Comparison of ENCODE assay signal across 9 cellular contexts in genomic region chr17:7011415-7011814, GRCh38. TPM values are rescaled to one million over a fixed set of nuclear protein-coding genes. Genes with fewer than 3 reads are reported as not detected.
DNase-seq lines count a peak whose midpoint lies in the region; ATAC-seq, FAIRE-seq and TF ChIP-seq lines count a peak whose summit lies in the region.
"Had no signal": no experiment of that assay in that cellular context is flagged by ENCODE, and none has a peak within 500 bp of the region (broad histone marks: within the 10 kb centered on the region; RNA-seq: fewer than 3 reads in every experiment).

No MANE protein-coding gene starts in this region.

- peak overlapping the region; percentile 99 for H3K4me3 Mint-ChIP-seq in activated T-helper 17 cell treated with anti-CD3 and anti-CD28 coated beads, Interleukin-2, amount 50 U/mL, for 72 hours
- peak overlapping the region; percentile 98 to 100 for H3K4me3 Mint-ChIP-seq in stimulated activated naive B cell treated with anti-CD40 and anti-IgM and Interleukin-4, amounts not matched to agents 10 μg/mL and 1 μg/mL and 100 μg/mL, for 72 hours

- no peak for FAIRE-seq in GM12892 (lab: Jason Lieb, UNC)

- H3K9me3 Mint-ChIP-seq in activated T-helper 17 cell treated with anti-CD3 and anti-CD28 coated beads, Interleukin-2, amount 50 U/mL, for 72 hours = no peaks in the 10 kb centered on the region
- no peaks in the 10 kb centered on the region for H3K9me3 Mint-ChIP-seq in stimulated activated naive B cell treated with anti-CD40 and anti-IgM and Interleukin-4, amounts not matched to agents 10 μg/mL and 1 μg/mL and 100 μg/mL, for 72 hours

- no peak for TF ChIP-seq POLR2A in GM12892 (IDR thresholded peaks at IDR 0.05; ENCODE audit: low read depth, low read length)

- H3K36me3 Mint-ChIP-seq in activated T-helper 17 cell treated with anti-CD3 and anti-CD28 coated beads, Interleukin-2, amount 50 U/mL, for 72 hours (ENCODE audit: low read depth) = peaks cover 83% of the 10 kb centered on the region
- H3K36me3 Mint-ChIP-seq in stimulated activated naive B cell treated with anti-CD40 and anti-IgM and Interleukin-4, amounts not matched to agents 10 μg/mL and 1 μg/mL and 100 μg/mL, for 72 hours = peaks cover 41 to 52% of the 10 kb centered on the region in 2 donors

- H3K27ac Mint-ChIP-seq in activated T-helper 17 cell treated with anti-CD3 and anti-CD28 coated beads, Interleukin-2, amount 50 U/mL, for 72 hours = peak overlapping the region; percentile 98
- no peak overlapping the region for H3K27ac Mint-ChIP-seq in stimulated activated naive B cell treated with anti-CD40 and anti-IgM and Interleukin-4, amounts not matched to agents 10 μg/mL and 1 μg/mL and 100 μg/mL, for 72 hours

- no peaks in the 10 kb centered on the region for H3K9me3 ChIP-seq in iPS-18c (ENCODE audit: control insufficient read depth, insufficient read depth, low read length)

- peaks cover 24% of the 10 kb centered on the region for H3K4me1 Mint-ChIP-seq in activated T-helper 17 cell treated with anti-CD3 and anti-CD28 coated beads, Interleukin-2, amount 50 U/mL, for 72 hours
- peaks cover 26 to 65% of the 10 kb centered on the region in 2 donors for H3K4me1 Mint-ChIP-seq in stimulated activated naive B cell treated with anti-CD40 and anti-IgM and Interleukin-4, amounts not matched to agents 10 μg/mL and 1 μg/mL and 100 μg/mL, for 72 hours

- ATAC-seq in activated T-helper 17 cell treated with anti-CD3 and anti-CD28 coated beads, Interleukin-2, amount 50 U/mL, for 72 hours (replicated peaks) = no peak
- ATAC-seq in stimulated activated naive B cell treated with anti-CD40 and anti-IgM and Interleukin-4, amounts not matched to agents 10 μg/mL and 1 μg/mL and 100 μg/mL, for 72 hours (replicated peaks) = no peak
- ATAC-seq in GM18909 (IDR thresholded peaks at IDR 0.05; ENCODE audit: poor library complexity, unreplicated experiment) = no peak

- DNase-seq in HL-60 (ENCODE audit: low read depth in 1 of 2, low spot score in 1 of 2) = no peak
- DNase-seq in stimulated activated naive B cell treated with anti-CD40 and anti-IgM and Interleukin-4, amounts not matched to agents 10 μg/mL and 1 μg/mL and 100 μg/mL, for 72 hours = no peak
- DNase-seq in iPS-NIHi7 (ENCODE audit: extremely low spot score) = no peak
- no peak for DNase-seq in NCI-H1694 (lab: John Stamatoyannopoulos, UW)
- DNase-seq in GM12892 (ENCODE audit: insufficient read length) = no peak

- H3K27me3 ChIP-seq in HL-60 (ENCODE audit: insufficient read depth, poor library complexity, severe bottlenecking) = no peaks in the 10 kb centered on the region

- peak overlapping the region; percentile 99 for H3K27ac ChIP-seq in HL-60 (replicated peaks)

- H3K27me3 Mint-ChIP-seq in activated T-helper 17 cell treated with anti-CD3 and anti-CD28 coated beads, Interleukin-2, amount 50 U/mL, for 72 hours = no peaks in the 10 kb centered on the region
- H3K27me3 Mint-ChIP-seq in stimulated activated naive B cell treated with anti-CD40 and anti-IgM and Interleukin-4, amounts not matched to agents 10 μg/mL and 1 μg/mL and 100 μg/mL, for 72 hours = no peaks in the 10 kb centered on the region

- H3K4me3 ChIP-seq in HL-60 (replicated peaks; ENCODE audit: insufficient read depth, low read length) (peak overlapping the region; percentile 65), iPS-18c (ENCODE audit: insufficient read depth, low read depth, low read length) (peak overlapping the region; percentile 79)

- TF ChIP-seq CTCF in HL-60 (IDR thresholded peaks at IDR 0.05; ENCODE audit: insufficient read depth, low read length) = no peak

RNA-seq across cellular contexts. Expression of gene RNASEK, which starts 1.0 kb away (rescaled TPM):
- total RNA-seq in activated T-helper 17 cell treated with anti-CD3 and anti-CD28 coated beads, Interleukin-2, amount 50 U/mL, for 72 hours = 100 to 1,000 TPM; 162 to 180 TPM
- polyA plus RNA-seq in GM12892 (2012; ENCODE audit: missing spikeins) = 120 TPM

RNA-seq across cellular contexts. Expression of gene BCL6B, which starts 11.4 kb away (rescaled TPM):
- total RNA-seq in activated T-helper 17 cell treated with anti-CD3 and anti-CD28 coated beads, Interleukin-2, amount 50 U/mL, for 72 hours = 1 to 10 TPM in 1 of 2 donors, under 1 TPM in 1; 0.50 to 2.3 TPM
- not detected for polyA plus RNA-seq in GM12892 (2012; ENCODE audit: missing spikeins)

RNA-seq across cellular contexts. Expression of gene ALOX12, which starts 15.6 kb away (rescaled TPM):
- total RNA-seq in activated T-helper 17 cell treated with anti-CD3 and anti-CD28 coated beads, Interleukin-2, amount 50 U/mL, for 72 hours = not detected
- polyA plus RNA-seq in GM12892 (2012; ENCODE audit: missing spikeins) = 0.89 TPM
- total RNA-seq: T-helper 1 cell treated with Interleukin-12 subunit alpha and Interleukin-12 subunit beta and Interleukin-4 antibody, amounts not matched to agents 30 ng/mL and 1 ng/mL, for 36 hours had no signal

RNA-seq across cellular contexts. Expression of gene SLC16A13, which starts 24.4 kb away (rescaled TPM):
- 10 to 100 TPM; 10.7 to 11.8 TPM for total RNA-seq in activated T-helper 17 cell treated with anti-CD3 and anti-CD28 coated beads, Interleukin-2, amount 50 U/mL, for 72 hours
- polyA plus RNA-seq in GM12892 (2012; ENCODE audit: missing spikeins) = 2.2 TPM

RNA-seq across cellular contexts. Expression of gene SLC16A11, which starts 32.5 kb away (rescaled TPM):
- 1 to 10 TPM in 1 of 2 donors, under 1 TPM in 1; 0.63 to 3.5 TPM for total RNA-seq in activated T-helper 17 cell treated with anti-CD3 and anti-CD28 coated beads, Interleukin-2, amount 50 U/mL, for 72 hours
- polyA plus RNA-seq in GM12892 (2012; ENCODE audit: missing spikeins) = 0.57 TPM
